12 cellular contexts compared by ENCODE assay signal in the genomic region with DNA sequence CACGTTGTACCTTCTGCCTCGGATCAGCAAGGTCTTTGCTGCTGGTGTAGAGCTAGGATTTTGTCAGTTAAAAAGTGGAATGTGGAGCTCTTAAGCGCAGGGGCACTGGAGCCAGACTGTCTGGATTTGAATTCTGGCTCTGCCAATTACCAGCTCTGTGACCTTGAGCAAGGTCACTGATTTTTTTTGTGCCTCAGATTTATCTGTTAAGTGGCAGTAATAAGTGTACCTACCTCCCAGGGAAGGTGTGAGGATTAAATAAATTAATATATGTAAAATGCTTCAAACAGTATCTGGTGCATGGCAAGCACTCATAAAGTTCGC. TPM values are rescaled to one million over a fixed set of nuclear protein-coding genes. Genes with fewer than 3 reads are reported as not detected.
DNase-seq lines count a peak whose midpoint lies in the region; ATAC-seq and TF ChIP-seq lines count a peak whose summit lies in the region.
"Had no signal": no experiment of that assay in that cellular context is flagged by ENCODE, and none has a peak within 500 bp of the region (broad histone marks: within the 10 kb centered on the region; RNA-seq: fewer than 3 reads in every experiment).

No MANE protein-coding gene starts in this region.

- BruUV-seq in Calu3 (replicated peaks; lab: Mats Ljungman, UMichigan) = no TSS peak

- H3K36me3 Mint-ChIP-seq in Calu3 (ENCODE audit: insufficient read depth, unreplicated experiment) (no peaks in the 10 kb centered on the region), endodermal cell (ENCODE audit: low read depth) (no peaks in the 10 kb centered on the region)

- no peaks in the 10 kb centered on the region for H3K9me3 ChIP-seq in BLaER1
- H3K9me3 ChIP-seq in OCI-LY3 (ENCODE audit: insufficient read depth, low read length) = no peaks in the 10 kb centered on the region
- no peaks in the 10 kb centered on the region for H3K9me3 ChIP-seq in endodermal cell (ENCODE audit: control insufficient read depth, low read length)
- no peaks in the 10 kb centered on the region for H3K9me3 ChIP-seq in transverse colon

- H3K27ac ChIP-seq in BLaER1 (no peak overlapping the region), OCI-LY3 (ENCODE audit: low read length) (no peak overlapping the region), endodermal cell (ENCODE audit: low read depth, low read length) (no peak overlapping the region), transverse colon (no peak overlapping the region)
- H3K27ac ChIP-seq: epithelial cell of prostate had no signal

- TF ChIP-seq POLR2A in transverse colon (IDR thresholded peaks at IDR 0.05) = no peak

- H3K4me3 Mint-ChIP-seq in Calu3 (ENCODE audit: low read depth, unreplicated experiment) (peak overlapping the region; percentile 12), endodermal cell (no peak overlapping the region)

- 60 to 72% methylated on average over 4 of the region's 4 CpGs for WGBS in endodermal cell (ENCODE audit: insufficient coverage in 1 of 2, insufficient read length in 1 of 2), 2 experiments
- WGBS in transverse colon (ENCODE audit: low coverage in 1 of 2), 2 donors = 74 to 88% methylated on average over 1 to 4 of the region's 4 CpGs

- H3K4me2 ChIP-seq in BLaER1 (peak overlapping the region; percentile 66), OCI-LY3 (ENCODE audit: low read length) (peak overlapping the region; percentile 52)

- no peak overlapping the region for H3K9ac ChIP-seq in BLaER1
- H3K9ac ChIP-seq in OCI-LY3 (ENCODE audit: low read length) = no peak overlapping the region
- H3K9ac ChIP-seq in endodermal cell (ENCODE audit: extremely low read depth, low read length, poor library complexity, severe bottlenecking) = no peak overlapping the region

- H3K4me1 Mint-ChIP-seq in Calu3 (ENCODE audit: low read depth, unreplicated experiment) = peaks cover 20% of the 10 kb centered on the region
- peaks cover 23% of the 10 kb centered on the region for H3K4me1 Mint-ChIP-seq in endodermal cell

- H3K27ac Mint-ChIP-seq in Calu3 (ENCODE audit: unreplicated experiment) = peak overlapping the region; percentile 18
- peak overlapping the region; percentile 46 for H3K27ac Mint-ChIP-seq in endodermal cell

- H3K27me3 ChIP-seq in BLaER1 (no peaks in the 10 kb centered on the region), OCI-LY3 (ENCODE audit: low read depth, low read length) (peaks cover 4% of the 10 kb centered on the region; the same call in 1 of the 2 replicates), endodermal cell (ENCODE audit: control insufficient read depth, insufficient read depth, low read length, poor library complexity, severe bottlenecking) (no peaks in the 10 kb centered on the region), transverse colon (peaks cover 4% of the 10 kb centered on the region)

- DNase-seq in Calu3 (no peak), endodermal cell (peak; percentile 49), SW 1271 (lab: John Stamatoyannopoulos, UW) (no peak), transverse colon (no peak)

- H4K20me1 ChIP-seq in BLaER1 (no peaks in the 10 kb centered on the region), OCI-LY3 (ENCODE audit: insufficient read depth, low read length) (no peaks in the 10 kb centered on the region)

- H3K27me3 Mint-ChIP-seq in Calu3 (ENCODE audit: unreplicated experiment) = no peaks in the 10 kb centered on the region
- no peaks in the 10 kb centered on the region for H3K27me3 Mint-ChIP-seq in endodermal cell (ENCODE audit: insufficient read depth)

- CTCF ChIA-PET in Calu3 (lab: Charles Lee) = interaction anchor here (0.9 to 3.9 kb wide), 4 partner anchors 80 to 627 kb away, joined by 3 to 18 read pairs (median 6); no protein-coding TSS in a partner anchor

- no peak for ATAC-seq in GM18907 (IDR thresholded peaks at IDR 0.05; ENCODE audit: unreplicated experiment)

- TF ChIP-seq CTCF in Calu3 (IDR thresholded peaks at IDR 0.05; ENCODE audit: unreplicated experiment) = no peak
- no peak for TF ChIP-seq CTCF in OCI-LY3 (IDR thresholded peaks at IDR 0.05; ENCODE audit: low read depth, low read length)
- no peak for TF ChIP-seq CTCF in endodermal cell (conservative IDR thresholded peaks at IDR 0.05)
- TF ChIP-seq CTCF in transverse colon (IDR thresholded peaks at IDR 0.05) = no peak

- TF ChIP-seq EP300 in transverse colon (IDR thresholded peaks at IDR 0.05; ENCODE audit: low read depth) = no peak

- H2AFZ ChIP-seq in OCI-LY3 (ENCODE audit: low read depth, low read length) = no peak overlapping the region

- H3K9me3 Mint-ChIP-seq in Calu3 (ENCODE audit: low read depth, unreplicated experiment) = peaks cover 2% of the 10 kb centered on the region
- H3K9me3 Mint-ChIP-seq in endodermal cell = no peaks in the 10 kb centered on the region

- H3K79me2 ChIP-seq in OCI-LY3 (ENCODE audit: low read length) = no peaks in the 10 kb centered on the region

- in situ Hi-C loops in transverse colon (cut with MboI; ENCODE audit: low pct_ligation_motif_present in 1 of 4, low pct_unique_long_range_greater_than_20kb in 1 of 4, low sequenced_read_pairs in 3 of 4) = loop anchor here (5.0 to 25.0 kb wide), 5 partner anchors 556 to 631 kb away; no protein-coding TSS in a partner anchor

- H3K4me1 ChIP-seq in BLaER1 (peaks cover 15% of the 10 kb centered on the region), OCI-LY3 (ENCODE audit: low read length) (peaks cover 24% of the 10 kb centered on the region), endodermal cell (ENCODE audit: control insufficient read depth, insufficient read depth, low read length) (peaks cover 10% of the 10 kb centered on the region), transverse colon (peaks cover 0 to 6% (median 0%) of the 10 kb centered on the region in 4 donors)

- intact Hi-C loops in Calu3 (cut with micrococcal nuclease; ENCODE audit: unreplicated experiment) = loop anchor here (1.0 to 5.0 kb wide), 7 partner anchors 71 to 686 kb away; no protein-coding TSS in a partner anchor
- intact Hi-C loops in transverse colon (cut with DNase I; ENCODE audit: low total_unique reads) = loop anchor here (10.0 kb wide), 2 partner anchors 569 to 669 kb away; no protein-coding TSS in a partner anchor

- H3K36me3 ChIP-seq in BLaER1 (no peaks in the 10 kb centered on the region), OCI-LY3 (replicated peaks; ENCODE audit: low read depth, low read length) (no peaks in the 10 kb centered on the region), endodermal cell (ENCODE audit: control insufficient read depth, insufficient read depth, low read length) (no peaks in the 10 kb centered on the region), transverse colon (no peaks in the 10 kb centered on the region)

- H3K4me3 ChIP-seq in BLaER1 = no peak overlapping the region
- H3K4me3 ChIP-seq in OCI-LY3 (ENCODE audit: low read length) = peak overlapping the region; percentile 46
- no peak overlapping the region for H3K4me3 ChIP-seq in endodermal cell (ENCODE audit: low read length)
- no peak overlapping the region for H3K4me3 ChIP-seq in transverse colon

RNA-seq across cellular contexts. Expression of a gene that starts 40.3 kb away (rescaled TPM):
- total RNA-seq in Calu3 (2022) (not detected in 2 replicates), endodermal cell (not detected), transverse colon (not detected)
- not detected for polyA plus RNA-seq in endodermal cell (2013, experiment 1 of 2)
- not detected for polyA plus RNA-seq in endodermal cell (2013, experiment 2 of 2)
- total RNA-seq: bronchial epithelial cell, HT1080, mononuclear cell, subcutaneous adipose tissue had no signal
